Comparison of ENCODE assay signal across 8 cellular contexts in genomic region chr2:47569658-47570398, GRCh38. TPM values are rescaled to one million over a fixed set of nuclear protein-coding genes. Genes with fewer than 3 reads are reported as not detected.
DNase-seq lines count a peak whose midpoint lies in the region; ATAC-seq and TF ChIP-seq lines count a peak whose summit lies in the region.
"Had no signal": no experiment of that assay in that cellular context is flagged by ENCODE, and none has a peak within 500 bp of the region (broad histone marks: within the 10 kb centered on the region; RNA-seq: fewer than 3 reads in every experiment).

No MANE protein-coding gene starts in this region.

- H2BK15ac ChIP-seq in mesenchymal stem cell (ENCODE audit: low read depth, poor library complexity, severe bottlenecking), result no peak overlapping the region

- DNase-seq in HuH-7.5 (ENCODE audit: low spot score) (peak; percentile 32), adipocyte (ENCODE audit: low read depth) (peak; percentile 13), mesenchymal stem cell (peak; percentile 11), uterus (no peak)
- DNase-seq: heart left ventricle had no signal

- peaks cover 16% of the 10 kb centered on the region for H3K27me3 ChIP-seq in DOHH2 (ENCODE audit: control insufficient read depth, low read length)
- peaks cover 64% of the 10 kb centered on the region for H3K27me3 ChIP-seq in adipocyte (replicated peaks; ENCODE audit: control insufficient read depth, insufficient read depth, low read length)
- peaks cover 76 to 84% of the 10 kb centered on the region in 2 experiments for H3K27me3 ChIP-seq in mesenchymal stem cell (ENCODE audit: control insufficient read depth in 1 of 2, insufficient read depth in 1 of 2, low read length in 2 of 2)
- H3K27me3 ChIP-seq in uterus, result peaks cover 21 to 29% of the 10 kb centered on the region in 2 donors

- no peak overlapping the region for H2AFZ ChIP-seq in mesenchymal stem cell (ENCODE audit: low read depth, low read length)

- no peak overlapping the region for H3K4ac ChIP-seq in mesenchymal stem cell (ENCODE audit: low read depth in 1 of 2, low read length in 2 of 2)

- H3K36me3 ChIP-seq in DOHH2 (ENCODE audit: control insufficient read depth, low read length) (peaks cover 45% of the 10 kb centered on the region), adipocyte (ENCODE audit: control insufficient read depth, insufficient read depth, low read length, severe bottlenecking) (no peaks in the 10 kb centered on the region), mesenchymal stem cell (ENCODE audit: control insufficient read depth in 1 of 2, insufficient read depth in 2 of 2, low read depth in 1 of 2, low read length in 2 of 2) (no peaks in the 10 kb centered on the region), uterus (no peaks in the 10 kb centered on the region)
- H3K36me3 ChIP-seq: heart left ventricle had no signal

- peaks cover 40% of the 10 kb centered on the region for H3K4me1 ChIP-seq in DOHH2 (ENCODE audit: control insufficient read depth, low read length)
- H3K4me1 ChIP-seq in adipocyte (ENCODE audit: control insufficient read depth, insufficient read depth, low read length), result peaks cover 10% of the 10 kb centered on the region
- H3K4me1 ChIP-seq in mesenchymal stem cell (ENCODE audit: control insufficient read depth, insufficient read depth, low read depth, low read length), result peaks cover 23% of the 10 kb centered on the region
- peaks cover 0 to 22% of the 10 kb centered on the region in 2 donors for H3K4me1 ChIP-seq in uterus

- H3K9me3 ChIP-seq in DOHH2 (ENCODE audit: control insufficient read depth, insufficient read depth, low read length) (no peaks in the 10 kb centered on the region), adipocyte (ENCODE audit: control insufficient read depth, low read length) (no peaks in the 10 kb centered on the region), mesenchymal stem cell (ENCODE audit: control insufficient read depth, low read length) (no peaks in the 10 kb centered on the region), uterus (no peaks in the 10 kb centered on the region)
- H3K9me3 ChIP-seq: heart left ventricle had no signal

- H2AK5ac ChIP-seq in mesenchymal stem cell (ENCODE audit: low read length, severe bottlenecking), result no peak overlapping the region

- no peak overlapping the region for H3K18ac ChIP-seq in mesenchymal stem cell (ENCODE audit: low read depth in 1 of 2, low read length in 2 of 2)

- under 1% methylated on average over 66 of the region's 93 CpGs for WGBS in mesenchymal stem cell

- H3F3A ChIP-seq in DOHH2 (ENCODE audit: control insufficient read depth, insufficient read depth), result no peaks in the 10 kb centered on the region

- H3K9me2 ChIP-seq in DOHH2 (replicated peaks; ENCODE audit: control insufficient read depth, low read length), result no peaks in the 10 kb centered on the region

- peak overlapping the region; percentile 94 for H3K4me3 ChIP-seq in DOHH2 (ENCODE audit: low read length)
- H3K4me3 ChIP-seq in adipocyte (ENCODE audit: low read length), result no peak overlapping the region
- H3K4me3 ChIP-seq in mesenchymal stem cell (ENCODE audit: insufficient read depth in 1 of 2, low read depth in 1 of 2, low read length in 2 of 2), result peak overlapping the region; percentile 12 to 37
- no peak overlapping the region for H3K4me3 ChIP-seq in uterus

- H3K27ac ChIP-seq in DOHH2 (ENCODE audit: low read depth, low read length), result peak overlapping the region; percentile 15; the same call in 1 of the 2 replicates
- H3K27ac ChIP-seq in mesenchymal stem cell (ENCODE audit: low read length, poor library complexity, severe bottlenecking), result no peak overlapping the region
- H3K27ac ChIP-seq in uterus, result no peak overlapping the region
- H3K27ac ChIP-seq: heart left ventricle had no signal

- peaks cover 59% of the 10 kb centered on the region for H3K79me2 ChIP-seq in DOHH2 (ENCODE audit: control insufficient read depth, low read length)

- no peak overlapping the region for H4K8ac ChIP-seq in mesenchymal stem cell (ENCODE audit: low read length)

- no peak for TF ChIP-seq POLR2A in uterus (IDR thresholded peaks at IDR 0.05)

- TF ChIP-seq CTCF in DOHH2 (IDR thresholded peaks at IDR 0.05; ENCODE audit: low read depth, low read length, poor library complexity, severe bottlenecking) (no peak), uterus (IDR thresholded peaks at IDR 0.05) (no peak)

- peaks cover 18% of the 10 kb centered on the region for H4K20me1 ChIP-seq in DOHH2 (ENCODE audit: control insufficient read depth, insufficient read depth, low read depth, low read length)

- no peak overlapping the region for H3K14ac ChIP-seq in mesenchymal stem cell (ENCODE audit: low read length in 2 of 2)

- no peak overlapping the region for H2BK5ac ChIP-seq in mesenchymal stem cell (ENCODE audit: low read depth, low read length, poor library complexity, severe bottlenecking)

- no peak overlapping the region for H4K91ac ChIP-seq in mesenchymal stem cell (ENCODE audit: low read length)

- intact Hi-C loops in uterus (cut with DNase I; ENCODE audit: low total_unique reads), result no loop called here

- H3K79me1 ChIP-seq in mesenchymal stem cell (replicated peaks; ENCODE audit: low read length, poor library complexity, severe bottlenecking), result no peaks in the 10 kb centered on the region

- no peak overlapping the region for H2BK120ac ChIP-seq in mesenchymal stem cell (ENCODE audit: low read depth, low read length)

- no peak overlapping the region for H2BK12ac ChIP-seq in mesenchymal stem cell (ENCODE audit: low read length in 2 of 2)

- peak overlapping the region in 1 of 2 experiments; percentile 78 for H3K23ac ChIP-seq in mesenchymal stem cell (ENCODE audit: low read length in 2 of 2)

- H3K9ac ChIP-seq in adipocyte (ENCODE audit: low read length) (no peak overlapping the region), mesenchymal stem cell (ENCODE audit: low read length) (no peak overlapping the region)

- no peak for ATAC-seq in GM18502 (IDR thresholded peaks at IDR 0.05; ENCODE audit: poor library complexity, unreplicated experiment)
- no peak for ATAC-seq in GM19452 (IDR thresholded peaks at IDR 0.05; ENCODE audit: unreplicated experiment)

- H3K4me2 ChIP-seq in DOHH2 (ENCODE audit: low read length), result peak overlapping the region; percentile 99
- peak overlapping the region; percentile 83 for H3K4me2 ChIP-seq in mesenchymal stem cell (ENCODE audit: low read length, poor library complexity, severe bottlenecking)

RNA-seq across cellular contexts. Expression of gene KCNK12, which starts 1.0 kb away (rescaled TPM):
- polyA plus RNA-seq in mesenchymal stem cell (2013, experiment 1 of 2), result 1.7 TPM
- polyA plus RNA-seq in mesenchymal stem cell (2013, experiment 2 of 2), result 1.9 TPM
- total RNA-seq in uterus, result under 1 TPM in 1 of 4 donors, not detected in 3; 0.18 TPM

Comparison
In these comparisons a context has a peak if more than half of its experiments do, and no peak if none do; other contexts are left out.
1. H3K4me3 ChIP-seq: peak in DOHH2 (single experiment) and mesenchymal stem cell (2 of 2); none in adipocyte (single experiment) and uterus (0 of 2).
2. DNase-seq: peak in HuH-7.5 (single experiment), adipocyte (single experiment) and mesenchymal stem cell (single experiment); none in uterus (0 of 2).